In genomic region chr11:10310301-10310841, GRCh38 we compare ENCODE assay signal across 9 cellular contexts. TPM values are rescaled to one million over a fixed set of nuclear protein-coding genes. Genes with fewer than 3 reads are reported as not detected.
DNase-seq lines count a peak whose midpoint lies in the region; TF ChIP-seq lines count a peak whose summit lies in the region.
"Had no signal": no experiment of that assay in that cellular context is flagged by ENCODE, and none has a peak within 500 bp of the region (broad histone marks: within the 10 kb centered on the region; RNA-seq: fewer than 3 reads in every experiment).

No MANE protein-coding gene starts in this region.

- TF ChIP-seq POLR2A in sigmoid colon (IDR thresholded peaks at IDR 0.05): no peak

- no peak for TF ChIP-seq EP300 in sigmoid colon (IDR thresholded peaks at IDR 0.05)

- H3K9ac ChIP-seq in HUES64 (ENCODE audit: low read depth, low read length): no peak overlapping the region

- H3K27me3 ChIP-seq in HUES64 (ENCODE audit: insufficient read depth, low read length): peaks cover 19% of the 10 kb centered on the region
- H3K27me3 ChIP-seq in sigmoid colon: no peaks in the 10 kb centered on the region
- H3K27me3 ChIP-seq in A673 (replicated peaks; ENCODE audit: insufficient read depth, low read depth, low read length, poor library complexity): no peaks in the 10 kb centered on the region

- H3K27ac ChIP-seq in HUES64 (ENCODE audit: low read depth, low read length): peak overlapping the region; percentile 48; the same call in 1 of the 2 replicates
- peak overlapping the region; percentile 9 to 97 (median 90) for H3K27ac ChIP-seq in sigmoid colon
- H3K27ac ChIP-seq in A673 (ENCODE audit: low read depth, low read length, poor library complexity, severe bottlenecking): no peak overlapping the region

- intact Hi-C loops in sigmoid colon (cut with DNase I): no loop called here
- intact Hi-C loops in A673 (cut with micrococcal nuclease; ENCODE audit: unreplicated experiment): no loop called here

- peaks cover 34% of the 10 kb centered on the region for H3K4me1 ChIP-seq in HUES64 (ENCODE audit: insufficient read depth, low read length)
- H3K4me1 ChIP-seq in sigmoid colon: peaks cover 0 to 46% (median 33%) of the 10 kb centered on the region in 4 donors
- H3K4me1 ChIP-seq in A673 (ENCODE audit: insufficient read depth, low read length, poor library complexity, severe bottlenecking): peaks cover 6% of the 10 kb centered on the region

- CTCF ChIA-PET in A673 (lab: Charles Lee): no interaction called here

- TF ChIP-seq CTCF in GM12865 (IDR thresholded peaks at IDR 0.05; ENCODE audit: insufficient read depth, low read depth, low read length, missing control alignments): no peak
- TF ChIP-seq CTCF in choroid plexus epithelial cell (conservative IDR thresholded peaks at IDR 0.05; ENCODE audit: low read depth, low read length): no peak
- no peak for TF ChIP-seq CTCF in sigmoid colon (IDR thresholded peaks at IDR 0.05)
- no peak for TF ChIP-seq CTCF in A673 (conservative IDR thresholded peaks at IDR 0.05; ENCODE audit: low read depth, low read length)

- H3K36me3 ChIP-seq in HUES64 (ENCODE audit: insufficient read depth, low read length) (peaks cover 10% of the 10 kb centered on the region), sigmoid colon (no peaks in the 10 kb centered on the region), A673 (ENCODE audit: insufficient read depth, low read length, poor library complexity, severe bottlenecking) (no peaks in the 10 kb centered on the region)

- peak; percentile 74 for DNase-seq in GM12865 (ENCODE audit: low read depth)
- DNase-seq in choroid plexus epithelial cell (ENCODE audit: low read depth): peak; percentile 77
- no peak for DNase-seq in sigmoid colon
- DNase-seq in Ammon's horn (ENCODE audit: low spot score): no peak
- DNase-seq in A673 (ENCODE audit: low spot score): no peak
- no peak for DNase-seq in activated CD4-positive, alpha-beta T cell treated with anti-CD3 and anti-CD28 coated beads, Interleukin-2, amount 50 U/mL, for 1 hour
- DNase-seq: activated T-cell treated with anti-CD3 and anti-CD28 coated beads, Interleukin-2, amount 50 U/mL, for 24 hours; NCI-H1417 treated with DMSO at 0.1 percent for 48 hours had no signal

- H3K9me3 ChIP-seq in HUES64 (ENCODE audit: insufficient read depth, low read depth, low read length) (0 out of 2 replicates have a peak, but pooled peaks cover 3% of the 10 kb centered on the region), sigmoid colon (no peaks in the 10 kb centered on the region), A673 (ENCODE audit: low read depth, low read length, poor library complexity, severe bottlenecking) (no peaks in the 10 kb centered on the region)

- BruUV-seq in A673 (replicated peaks; lab: Mats Ljungman, UMichigan): no TSS peak

- H3K4me3 ChIP-seq in GM12865 (ENCODE audit: low read depth, low read length) (peak overlapping the region; percentile 71; the same call in 1 of the 2 replicates), HUES64 (ENCODE audit: low read length) (no peak overlapping the region), choroid plexus epithelial cell (ENCODE audit: low read depth, low read length) (no peak overlapping the region), sigmoid colon (no peak overlapping the region), A673 (ENCODE audit: low read depth, low read length, poor library complexity, severe bottlenecking) (no peak overlapping the region)

- WGBS in HUES64: 72% methylated on average over 3 of the region's 3 CpGs
- 72 to 78% methylated on average over 3 of the region's 3 CpGs for WGBS in sigmoid colon, 2 donors

- POLR2A ChIA-PET in A673 (lab: Charles Lee; ENCODE audit: low non-redundant PET): no interaction called here

RNA-seq across cellular contexts. Expression of gene ADM, which starts 5.5 kb away (rescaled TPM):
- 69.4 TPM for polyA plus RNA-seq in HUES64 (2013, experiment 1 of 2)
- polyA plus RNA-seq in HUES64 (2013, experiment 2 of 2): 45.3 TPM
- total RNA-seq in sigmoid colon (10 to 100 TPM; 45.2 to 84.1 (median 59.5) TPM), A673 (2021) (2.3 and 3.8 TPM in 2 replicates)
- 10 to 100 TPM; 24.0 to 92.5 (median 75.9) TPM for polyA plus RNA-seq in sigmoid colon

RNA-seq across cellular contexts. Expression of gene SBF2, which starts 16.4 kb away (rescaled TPM):
- polyA plus RNA-seq in HUES64 (2013, experiment 1 of 2): 17.3 TPM
- 19.6 TPM for polyA plus RNA-seq in HUES64 (2013, experiment 2 of 2)
- total RNA-seq in sigmoid colon: 10 to 100 TPM; 47.1 to 67.5 (median 59.5) TPM
- polyA plus RNA-seq in sigmoid colon: 10 to 100 TPM in 2 of 3 donors, 1 to 10 TPM in 1; 9.5 to 14.4 (median 12.0) TPM
- total RNA-seq in A673 (2021): 24.7 and 31.8 TPM in 2 replicates

Comparison
In these comparisons a context has a peak if more than half of its experiments do, and no peak if none do; other contexts are left out.
1. DNase-seq: peak in GM12865 (single experiment) and choroid plexus epithelial cell (single experiment); none in sigmoid colon (single experiment), Ammon's horn (single experiment), A673 (single experiment) and activated CD4-positive, alpha-beta T cell treated with anti-CD3 and anti-CD28 coated beads, Interleukin-2, amount 50 U/mL, for 1 hour (single experiment).